8 cellular contexts compared by ENCODE assay signal in genomic region chr17:77882481-77883212, GRCh38.
DNase-seq lines count a peak whose midpoint lies in the region; ATAC-seq, FAIRE-seq and TF ChIP-seq lines count a peak whose summit lies in the region.

No MANE protein-coding gene starts in this region.

- no peaks in the 10 kb centered on the region for H3K27me3 Mint-ChIP-seq in CD4-positive, alpha-beta T cell
- peaks cover 20% of the 10 kb centered on the region for H3K27me3 Mint-ChIP-seq in activated CD8-positive, alpha-beta memory T cell treated with anti-CD3 and anti-CD28 coated beads, Interleukin-2, amount 10 ng/mL, durations not matched to agents 7 days and 5 days

- peak; percentile 62 to 96 (median 74) for DNase-seq in CD4-positive, alpha-beta T cell
- DNase-seq in Kasumi-1 (lab: John Stamatoyannopoulos, UW) = peak; percentile 63 to 76
- peak; percentile 95 for DNase-seq in activated CD8-positive, alpha-beta memory T cell treated with anti-CD3 and anti-CD28 coated beads, Interleukin-2, amount 10 ng/mL, durations not matched to agents 7 days and 5 days
- peak; percentile 95 for DNase-seq in posterior vena cava (ENCODE audit: low spot score)
- DNase-seq in urothelium cell line (ENCODE audit: low spot score) = peak; percentile 53
- DNase-seq in ecto neural progenitor cell (ENCODE audit: low spot score) = no peak

- TF ChIP-seq CTCF in CD4-positive, alpha-beta T cell (IDR thresholded peaks at IDR 0.05) = no peak

- no peaks in the 10 kb centered on the region for H3K9me3 ChIP-seq in CD4-positive, alpha-beta T cell (ENCODE audit: control insufficient read depth, low read length)
- no peaks in the 10 kb centered on the region for H3K9me3 ChIP-seq in esophagus (ENCODE audit: control insufficient read depth in 2 of 2, insufficient read depth in 1 of 2, low read depth in 1 of 2, low read length in 1 of 2)

- peaks cover 88% of the 10 kb centered on the region for H3K4me1 Mint-ChIP-seq in CD4-positive, alpha-beta T cell (ENCODE audit: low read depth)
- peaks cover 50% of the 10 kb centered on the region for H3K4me1 Mint-ChIP-seq in activated CD8-positive, alpha-beta memory T cell treated with anti-CD3 and anti-CD28 coated beads, Interleukin-2, amount 10 ng/mL, durations not matched to agents 7 days and 5 days

- peak; percentile 72 for FAIRE-seq in urothelium cell line (lab: Jason Lieb, UNC)

- H3K27ac ChIP-seq in CD4-positive, alpha-beta T cell (ENCODE audit: low read depth, low read length) = peak overlapping the region; percentile 93
- peak overlapping the region; percentile 56 for H3K27ac ChIP-seq in esophagus (ENCODE audit: low read depth in 2 of 2, low read length in 1 of 2)

- intact Hi-C loops in CD4-positive, alpha-beta T cell (cut with DNase I, micrococcal nuclease) = loop anchor here (1.0 to 10.0 kb wide), 5 partner anchors 39 to 132 kb away; partner anchors contain the start of gene TNRC6C (in 2 of the 2)
- intact Hi-C loops in posterior vena cava (cut with DNase I) = no loop called here

- CTCF ChIA-PET in CD4-positive, alpha-beta T cell (lab: Charles Lee) = no interaction called here
- CTCF ChIA-PET in activated CD8-positive, alpha-beta memory T cell treated with anti-CD3 and anti-CD28 coated beads, Interleukin-2, amount 10 ng/mL, durations not matched to agents 7 days and 5 days (lab: Charles Lee) = interaction anchor here (0.7 to 2.6 kb wide), 5 partner anchors 10 to 131 kb away, joined by 3 to 14 read pairs (median 8); partner anchors contain the start of gene TNRC6C

- no peaks in the 10 kb centered on the region for H3K9me3 Mint-ChIP-seq in CD4-positive, alpha-beta T cell
- H3K9me3 Mint-ChIP-seq in activated CD8-positive, alpha-beta memory T cell treated with anti-CD3 and anti-CD28 coated beads, Interleukin-2, amount 10 ng/mL, durations not matched to agents 7 days and 5 days (ENCODE audit: low read depth) = no peaks in the 10 kb centered on the region

- WGBS in esophagus, 2 donors = 30% methylated on average over 12 of the region's 12 CpGs

- peak overlapping the region; percentile 97 for H3K27ac Mint-ChIP-seq in CD4-positive, alpha-beta T cell
- H3K27ac Mint-ChIP-seq in activated CD8-positive, alpha-beta memory T cell treated with anti-CD3 and anti-CD28 coated beads, Interleukin-2, amount 10 ng/mL, durations not matched to agents 7 days and 5 days = peak overlapping the region; percentile 96

- H3K36me3 ChIP-seq in esophagus (ENCODE audit: control insufficient read depth in 2 of 2, insufficient read depth in 2 of 2, low read length in 1 of 2) = no peaks in the 10 kb centered on the region

- peak overlapping the region; percentile 87 for H3K4me3 Mint-ChIP-seq in CD4-positive, alpha-beta T cell
- H3K4me3 Mint-ChIP-seq in activated CD8-positive, alpha-beta memory T cell treated with anti-CD3 and anti-CD28 coated beads, Interleukin-2, amount 10 ng/mL, durations not matched to agents 7 days and 5 days = peak overlapping the region; percentile 70

- H3K4me3 ChIP-seq in esophagus (ENCODE audit: low read depth in 1 of 2, low read length in 2 of 2) = no peak overlapping the region

- peak; percentile 81 for ATAC-seq in CD4-positive, alpha-beta T cell (ENCODE audit: poor library complexity)
- ATAC-seq in activated CD8-positive, alpha-beta memory T cell treated with anti-CD3 and anti-CD28 coated beads, Interleukin-2, amount 10 ng/mL, durations not matched to agents 7 days and 5 days = peak; percentile 80
- ATAC-seq in GM21529 (IDR thresholded peaks at IDR 0.05; ENCODE audit: unreplicated experiment) = no peak

- H3K4me1 ChIP-seq in esophagus (ENCODE audit: control insufficient read depth in 2 of 2, insufficient read depth in 2 of 2, low read length in 1 of 2) = peaks cover 0 to 14% of the 10 kb centered on the region in 2 donors

- POLR2A ChIA-PET in CD4-positive, alpha-beta T cell (lab: Charles Lee) = interaction anchor here (0.9 to 3.6 kb wide), 7 partner anchors 10 to 216 kb away, joined by 3 to 120 read pairs (median 12); partner anchors contain the start of gene TNRC6C

- H3K36me3 Mint-ChIP-seq in CD4-positive, alpha-beta T cell (ENCODE audit: low read depth) = no peaks in the 10 kb centered on the region
- H3K36me3 Mint-ChIP-seq in activated CD8-positive, alpha-beta memory T cell treated with anti-CD3 and anti-CD28 coated beads, Interleukin-2, amount 10 ng/mL, durations not matched to agents 7 days and 5 days = peaks cover 2% of the 10 kb centered on the region

- H3K27me3 ChIP-seq in CD4-positive, alpha-beta T cell (ENCODE audit: control insufficient read depth, insufficient read depth, low read length) = no peaks in the 10 kb centered on the region
- H3K27me3 ChIP-seq in esophagus (ENCODE audit: control insufficient read depth in 1 of 2, insufficient read depth in 2 of 2, low read length in 2 of 2) = no peaks in the 10 kb centered on the region

Comparison
In these comparisons a context has a peak if more than half of its experiments do, and no peak if none do; other contexts are left out.
1. intact Hi-C loops: an anchor here in CD4-positive, alpha-beta T cell (1.0 to 10.0 kb wide); none called in posterior vena cava.